Comparison of ENCODE assay signal across 2 cellular contexts in genomic region chr21:43721225-43721605, GRCh38.
TF ChIP-seq lines count a peak whose summit lies in the region.

No MANE protein-coding gene starts in this region.

TF ChIP-seq in SK-N-SH, 30 proteins besides CTCF, POLR2A, EP300 and RAD21 (continued from another document):
- TF ChIP-seq IRF3 (IDR thresholded peaks at IDR 0.05; ENCODE audit: low read depth, low read length) (no peak), NFIC (IDR thresholded peaks at IDR 0.05; ENCODE audit: borderline replicate concordance) (no peak), RFX5 (IDR thresholded peaks at IDR 0.05; ENCODE audit: low read length) (no peak), ZBTB33 (IDR thresholded peaks at IDR 0.05; ENCODE audit: borderline replicate concordance, low read depth) (no peak), GATA2 (CRISPR knock-in tag; IDR thresholded peaks at IDR 0.05) (no peak), RCOR1 (IDR thresholded peaks at IDR 0.05; ENCODE audit: low read length) (no peak)

TF ChIP-seq in SK-N-SH treated with all-trans-retinoic acid at 6 μM for 48 hours, 23 proteins besides CTCF, POLR2A, EP300 and RAD21 (continued from another document):
- TF ChIP-seq ZNF70 (CRISPR knock-in tag; IDR thresholded peaks at IDR 0.05) (no peak), ISL1 (CRISPR knock-in tag; IDR thresholded peaks at IDR 0.05) (no peak), POU6F1 (CRISPR knock-in tag; IDR thresholded peaks at IDR 0.05; ENCODE audit: borderline replicate concordance, low read depth) (no peak), ESRRG (CRISPR knock-in tag; IDR thresholded peaks at IDR 0.05) (no peak), ZC3H10 (CRISPR knock-in tag; IDR thresholded peaks at IDR 0.05) (no peak)
